Comparison of ENCODE assay signal across 2 cellular contexts in the genomic region with DNA sequence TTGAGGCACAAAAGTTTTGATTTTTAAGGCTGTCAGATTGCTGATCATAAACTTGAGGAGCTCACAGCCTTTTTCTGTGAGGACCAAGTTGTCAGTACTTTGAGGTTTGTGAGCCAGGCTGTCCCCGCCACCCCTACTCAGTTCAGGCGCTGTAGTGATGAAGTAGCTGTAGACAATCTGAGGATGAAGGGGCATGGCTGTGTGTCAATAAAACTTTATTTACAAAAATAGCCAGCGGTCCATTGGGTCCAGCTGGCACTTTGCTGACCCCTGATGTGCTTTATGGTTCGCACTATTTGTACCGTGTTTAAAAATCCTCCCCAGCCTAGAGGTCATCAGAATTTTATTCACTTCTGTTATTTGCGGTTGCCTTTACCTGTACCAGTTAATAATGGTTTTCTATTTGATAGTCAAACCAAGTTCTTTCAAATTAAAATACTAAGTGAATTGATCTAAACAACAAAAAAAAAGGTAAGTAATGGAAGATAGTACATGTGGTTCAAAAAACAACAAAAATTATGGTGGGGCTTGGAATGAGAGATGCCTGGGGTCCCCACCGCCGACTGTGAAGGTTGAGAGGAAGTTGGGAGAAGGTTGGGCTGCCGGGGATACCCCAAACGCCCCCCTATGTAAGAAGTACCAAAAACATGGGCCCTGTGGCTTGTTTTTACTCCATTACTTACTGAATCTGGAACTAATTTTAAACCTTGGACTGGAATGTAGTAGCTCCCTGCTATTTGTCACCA.
TF ChIP-seq lines count a peak whose summit lies in the region.

No MANE protein-coding gene starts in this region.

TF ChIP-seq in SK-N-SH, 30 proteins besides CTCF, POLR2A, EP300 and RAD21 (continued from another document):
- no peak for TF ChIP-seq ZBTB33 (IDR thresholded peaks at IDR 0.05; ENCODE audit: borderline replicate concordance, low read depth)
- TF ChIP-seq, protein P1, sequence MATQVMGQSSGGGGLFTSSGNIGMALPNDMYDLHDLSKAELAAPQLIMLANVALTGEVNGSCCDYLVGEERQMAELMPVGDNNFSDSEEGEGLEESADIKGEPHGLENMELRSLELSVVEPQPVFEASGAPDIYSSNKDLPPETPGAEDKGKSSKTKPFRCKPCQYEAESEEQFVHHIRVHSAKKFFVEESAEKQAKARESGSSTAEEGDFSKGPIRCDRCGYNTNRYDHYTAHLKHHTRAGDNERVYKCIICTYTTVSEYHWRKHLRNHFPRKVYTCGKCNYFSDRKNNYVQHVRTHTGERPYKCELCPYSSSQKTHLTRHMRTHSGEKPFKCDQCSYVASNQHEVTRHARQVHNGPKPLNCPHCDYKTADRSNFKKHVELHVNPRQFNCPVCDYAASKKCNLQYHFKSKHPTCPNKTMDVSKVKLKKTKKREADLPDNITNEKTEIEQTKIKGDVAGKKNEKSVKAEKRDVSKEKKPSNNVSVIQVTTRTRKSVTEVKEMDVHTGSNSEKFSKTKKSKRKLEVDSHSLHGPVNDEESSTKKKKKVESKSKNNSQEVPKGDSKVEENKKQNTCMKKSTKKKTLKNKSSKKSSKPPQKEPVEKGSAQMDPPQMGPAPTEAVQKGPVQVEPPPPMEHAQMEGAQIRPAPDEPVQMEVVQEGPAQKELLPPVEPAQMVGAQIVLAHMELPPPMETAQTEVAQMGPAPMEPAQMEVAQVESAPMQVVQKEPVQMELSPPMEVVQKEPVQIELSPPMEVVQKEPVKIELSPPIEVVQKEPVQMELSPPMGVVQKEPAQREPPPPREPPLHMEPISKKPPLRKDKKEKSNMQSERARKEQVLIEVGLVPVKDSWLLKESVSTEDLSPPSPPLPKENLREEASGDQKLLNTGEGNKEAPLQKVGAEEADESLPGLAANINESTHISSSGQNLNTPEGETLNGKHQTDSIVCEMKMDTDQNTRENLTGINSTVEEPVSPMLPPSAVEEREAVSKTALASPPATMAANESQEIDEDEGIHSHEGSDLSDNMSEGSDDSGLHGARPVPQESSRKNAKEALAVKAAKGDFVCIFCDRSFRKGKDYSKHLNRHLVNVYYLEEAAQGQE (IDR thresholded peaks at IDR 0.05; ENCODE audit: low read depth, low read length) = no peak

TF ChIP-seq in SK-N-SH treated with all-trans-retinoic acid at 6 μM for 48 hours, 23 proteins besides CTCF, POLR2A, EP300 and RAD21 (continued from another document):
- TF ChIP-seq GLIS3 (CRISPR knock-in tag; IDR thresholded peaks at IDR 0.05) (no peak), OSR1 (CRISPR knock-in tag; IDR thresholded peaks at IDR 0.05) (no peak), ZFP30 (CRISPR knock-in tag; IDR thresholded peaks at IDR 0.05) (no peak), PPARA (CRISPR knock-in tag; IDR thresholded peaks at IDR 0.05; ENCODE audit: borderline replicate concordance) (no peak), RARB (CRISPR knock-in tag; IDR thresholded peaks at IDR 0.05) (no peak)
- TF ChIP-seq, protein P2, sequence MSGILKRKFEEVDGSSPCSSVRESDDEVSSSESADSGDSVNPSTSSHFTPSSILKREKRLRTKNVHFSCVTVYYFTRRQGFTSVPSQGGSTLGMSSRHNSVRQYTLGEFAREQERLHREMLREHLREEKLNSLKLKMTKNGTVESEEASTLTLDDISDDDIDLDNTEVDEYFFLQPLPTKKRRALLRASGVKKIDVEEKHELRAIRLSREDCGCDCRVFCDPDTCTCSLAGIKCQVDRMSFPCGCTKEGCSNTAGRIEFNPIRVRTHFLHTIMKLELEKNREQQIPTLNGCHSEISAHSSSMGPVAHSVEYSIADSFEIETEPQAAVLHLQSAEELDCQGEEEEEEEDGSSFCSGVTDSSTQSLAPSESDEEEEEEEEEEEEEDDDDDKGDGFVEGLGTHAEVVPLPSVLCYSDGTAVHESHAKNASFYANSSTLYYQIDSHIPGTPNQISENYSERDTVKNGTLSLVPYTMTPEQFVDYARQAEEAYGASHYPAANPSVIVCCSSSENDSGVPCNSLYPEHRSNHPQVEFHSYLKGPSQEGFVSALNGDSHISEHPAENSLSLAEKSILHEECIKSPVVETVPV (CRISPR knock-in tag; IDR thresholded peaks at IDR 0.05) = no peak
- TF ChIP-seq, protein P3, sequence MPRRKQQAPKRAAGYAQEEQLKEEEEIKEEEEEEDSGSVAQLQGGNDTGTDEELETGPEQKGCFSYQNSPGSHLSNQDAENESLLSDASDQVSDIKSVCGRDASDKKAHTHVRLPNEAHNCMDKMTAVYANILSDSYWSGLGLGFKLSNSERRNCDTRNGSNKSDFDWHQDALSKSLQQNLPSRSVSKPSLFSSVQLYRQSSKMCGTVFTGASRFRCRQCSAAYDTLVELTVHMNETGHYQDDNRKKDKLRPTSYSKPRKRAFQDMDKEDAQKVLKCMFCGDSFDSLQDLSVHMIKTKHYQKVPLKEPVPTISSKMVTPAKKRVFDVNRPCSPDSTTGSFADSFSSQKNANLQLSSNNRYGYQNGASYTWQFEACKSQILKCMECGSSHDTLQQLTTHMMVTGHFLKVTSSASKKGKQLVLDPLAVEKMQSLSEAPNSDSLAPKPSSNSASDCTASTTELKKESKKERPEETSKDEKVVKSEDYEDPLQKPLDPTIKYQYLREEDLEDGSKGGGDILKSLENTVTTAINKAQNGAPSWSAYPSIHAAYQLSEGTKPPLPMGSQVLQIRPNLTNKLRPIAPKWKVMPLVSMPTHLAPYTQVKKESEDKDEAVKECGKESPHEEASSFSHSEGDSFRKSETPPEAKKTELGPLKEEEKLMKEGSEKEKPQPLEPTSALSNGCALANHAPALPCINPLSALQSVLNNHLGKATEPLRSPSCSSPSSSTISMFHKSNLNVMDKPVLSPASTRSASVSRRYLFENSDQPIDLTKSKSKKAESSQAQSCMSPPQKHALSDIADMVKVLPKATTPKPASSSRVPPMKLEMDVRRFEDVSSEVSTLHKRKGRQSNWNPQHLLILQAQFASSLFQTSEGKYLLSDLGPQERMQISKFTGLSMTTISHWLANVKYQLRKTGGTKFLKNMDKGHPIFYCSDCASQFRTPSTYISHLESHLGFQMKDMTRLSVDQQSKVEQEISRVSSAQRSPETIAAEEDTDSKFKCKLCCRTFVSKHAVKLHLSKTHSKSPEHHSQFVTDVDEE (CRISPR knock-in tag; IDR thresholded peaks at IDR 0.05) = no peak
